ENCODE assay signal across 8 cellular contexts in genomic region chr1:1778827-1779675, GRCh38. TPM values are rescaled to one million over a fixed set of nuclear protein-coding genes. Genes with fewer than 3 reads are reported as not detected.
A peak's percentile ranks its signal among the peaks of the same experiment; 100 is the strongest.
DNase-seq lines count a peak whose midpoint lies in the region; TF ChIP-seq lines count a peak whose summit lies in the region.

No MANE protein-coding gene starts in this region.

- 23 to 28% methylated on average over 39 to 54 of the region's 54 CpGs for WGBS in GM23248 (ENCODE audit: low coverage in 1 of 2, low lambda C conversion rate in 2 of 2, missing lambda C conversion rate in 2 of 2), 2 experiments

- H3F3A ChIP-seq in GM23248 (ENCODE audit: insufficient read depth), result peaks cover 41% of the 10 kb centered on the region

- peaks cover 18% of the 10 kb centered on the region for H3K36me3 Mint-ChIP-seq in brain

- peak overlapping the region; percentile 83 for H3K9ac ChIP-seq in GM23248

- no peaks in the 10 kb centered on the region for H3K9me3 ChIP-seq in GM23248 (ENCODE audit: low read depth)

- H2AFZ ChIP-seq in GM23248, result peak overlapping the region; percentile 48

- in situ Hi-C loops in GM23248 (cut with MboI), result no loop called here

- no peaks in the 10 kb centered on the region for H4K20me1 ChIP-seq in GM23248 (ENCODE audit: insufficient read depth)

- DNase-seq in GM10266 (ENCODE audit: extremely low spot score) (peak; percentile 96), GM23248 (peak; percentile 66), LNCaP clone FGC (ENCODE audit: low read depth) (peak; percentile 44), T-helper 22 cell (ENCODE audit: low read depth) (peak; percentile 80), kidney epithelial cell (ENCODE audit: low read depth) (no peak), GOT3 (lab: John Stamatoyannopoulos, UW) (no peak)
- DNase-seq in stimulated activated CD4-positive, alpha-beta T cell treated with anti-CD3 and anti-CD28 coated beads, Interleukin-1b, Interleukin-23, amount 100 ng/mL, for 4 hours (ENCODE audit: low read depth in 2 of 2), result peak; percentile 70 to 74

- peak overlapping the region; percentile 77 for H3K4me2 ChIP-seq in GM23248 (ENCODE audit: unreplicated experiment)

- H3K9me3 Mint-ChIP-seq in brain, result peaks cover 0 to 3% (median 0%) of the 10 kb centered on the region in 5 experiments

- no peaks in the 10 kb centered on the region for H3K9me2 ChIP-seq in GM23248 (ENCODE audit: insufficient read depth)

- H3K4me1 Mint-ChIP-seq in brain, result peaks cover 66% of the 10 kb centered on the region

- no peaks in the 10 kb centered on the region for H3K27me3 Mint-ChIP-seq in brain

- H3K79me2 ChIP-seq in GM23248 (ENCODE audit: insufficient read depth), result peaks cover 40% of the 10 kb centered on the region

- H3K27me3 ChIP-seq in GM23248 (replicated peaks; ENCODE audit: insufficient read depth) (no peaks in the 10 kb centered on the region), kidney epithelial cell (ENCODE audit: control insufficient read depth, insufficient read depth, low read length) (no peaks in the 10 kb centered on the region)

- H3K4me3 Mint-ChIP-seq in brain, result peak overlapping the region; percentile 80 to 90 (median 83)

- H3K27ac ChIP-seq in GM23248, result no peak overlapping the region; the same call in 1 of the 2 replicates

- H3K36me3 ChIP-seq in GM23248 (ENCODE audit: low read depth) (no peaks in the 10 kb centered on the region), kidney epithelial cell (ENCODE audit: control insufficient read depth, insufficient read depth, low read length) (no peaks in the 10 kb centered on the region)

- peaks cover 43% of the 10 kb centered on the region for H3K4me1 ChIP-seq in GM23248 (ENCODE audit: insufficient read depth)

- TF ChIP-seq CTCF in GM10266 (IDR thresholded peaks at IDR 0.05; ENCODE audit: control insufficient read depth, insufficient read depth, low read depth, missing control alignments) (peak; percentile 50), LNCaP clone FGC (IDR thresholded peaks at IDR 0.05; ENCODE audit: control insufficient read depth, extremely low read depth, insufficient read depth) (peak; percentile 24), brain (conservative IDR thresholded peaks at IDR 0.05) (peak in 1 of 2 experiments; percentile 24), kidney epithelial cell (IDR thresholded peaks at IDR 0.05; ENCODE audit: insufficient read depth, low read length, poor library complexity, severe bottlenecking) (peak; percentile 32)

- peak overlapping the region; percentile 79 for H3K4me3 ChIP-seq in GM23248
- H3K4me3 ChIP-seq in LNCaP clone FGC (ENCODE audit: low read depth, low read length), result peak overlapping the region; percentile 83
- H3K4me3 ChIP-seq in kidney epithelial cell (ENCODE audit: low read depth, low read length), result peak overlapping the region; percentile 94

- peak overlapping the region; percentile 78 to 97 (median 91) for H3K27ac Mint-ChIP-seq in brain

RNA-seq across cellular contexts. Expression of gene NADK, which starts 0.8 kb away (rescaled TPM):
- 43.0 and 45.4 TPM in 2 replicates for total RNA-seq in GM23248 (2014; rRNA removed; shearing (Covaris generic))
- polyA plus RNA-seq in GM23248 (2016; fragmentation: Nextera tagmentation; extraction: Ambion mirVana) (43.1 and 43.9 TPM in 2 replicates), brain (ENCODE audit: insufficient read depth, low read depth, low replicate concordance) (27.7 TPM)
- total RNA-seq in kidney epithelial cell, result 63.9 and 68.1 TPM in 2 replicates

RNA-seq across cellular contexts. Expression of gene CDK11A, which starts 54.9 kb away (rescaled TPM):
- total RNA-seq in GM23248 (2014; rRNA removed; shearing (Covaris generic)), result 5.1 and 14.4 TPM in 2 replicates
- polyA plus RNA-seq in GM23248 (2016; fragmentation: Nextera tagmentation; extraction: Ambion mirVana), result 18.9 and 20.0 TPM in 2 replicates
- polyA plus RNA-seq in brain (ENCODE audit: insufficient read depth, low read depth, low replicate concordance), result 15.5 TPM
- total RNA-seq in kidney epithelial cell, result 14.2 and 14.9 TPM in 2 replicates

Comparison
In these comparisons a context has a peak if more than half of its experiments do, and no peak if none do; other contexts are left out.
1. DNase-seq: peak in GM10266 (single experiment), GM23248 (single experiment), LNCaP clone FGC (single experiment), T-helper 22 cell (single experiment) and stimulated activated CD4-positive, alpha-beta T cell treated with anti-CD3 and anti-CD28 coated beads, Interleukin-1b, Interleukin-23, amount 100 ng/mL, for 4 hours (2 of 2); none in kidney epithelial cell (single experiment) and GOT3 (single experiment).
2. Peak in every context shown above with its lines, with median percentiles within 50 percentile points of each other: H3K4me3 ChIP-seq.